In genomic region chr3:149224736-149225594, GRCh38 we compare ENCODE assay signal across 8 cellular contexts. TPM values are rescaled to one million over a fixed set of nuclear protein-coding genes. Genes with fewer than 3 reads are reported as not detected.
A peak's percentile ranks its signal among the peaks of the same experiment; 100 is the strongest.
DNase-seq lines count a peak whose midpoint lies in the region; TF ChIP-seq lines count a peak whose summit lies in the region.

No MANE protein-coding gene starts in this region.

- WGBS in sigmoid colon, 2 donors, result 7 to 11% methylated on average over 9 of the region's 9 CpGs

- intact Hi-C loops in activated T-helper 1 cell treated with anti-CD3 and anti-CD28 coated beads, Interleukin-12 subunit alpha, Interleukin-12 subunit beta, Interleukin-2, Interleukin-4 antibody, amounts not matched to agents 30 ng/mL and 10 ng/mL and 1 ng/mL, durations not matched to agents 14 hours and 24 hours and 36 hours (cut with micrococcal nuclease), result loop anchor here (1.0 to 5.0 kb wide), 7 partner anchors 22 to 233 kb away; partner anchors contain the start of genes GYG1, HLTF and HPS3
- intact Hi-C loops in sigmoid colon (cut with DNase I), result no loop called here

- no peak for TF ChIP-seq POLR2A in sigmoid colon (IDR thresholded peaks at IDR 0.05)

- H3K27ac Mint-ChIP-seq in activated T-helper 1 cell treated with anti-CD3 and anti-CD28 coated beads, Interleukin-12 subunit alpha, Interleukin-12 subunit beta, Interleukin-2, Interleukin-4 antibody, amounts not matched to agents 30 ng/mL and 10 ng/mL and 1 ng/mL, durations not matched to agents 14 hours and 24 hours and 36 hours, result peak overlapping the region; percentile 89

- H3K36me3 ChIP-seq in cardiac muscle cell (no peaks in the 10 kb centered on the region), sigmoid colon (no peaks in the 10 kb centered on the region)

- H3K27me3 ChIP-seq in cardiac muscle cell (no peaks in the 10 kb centered on the region), sigmoid colon (no peaks in the 10 kb centered on the region)

- H3K9me3 Mint-ChIP-seq in activated T-helper 1 cell treated with anti-CD3 and anti-CD28 coated beads, Interleukin-12 subunit alpha, Interleukin-12 subunit beta, Interleukin-2, Interleukin-4 antibody, amounts not matched to agents 30 ng/mL and 10 ng/mL and 1 ng/mL, durations not matched to agents 14 hours and 24 hours and 36 hours, result no peaks in the 10 kb centered on the region

- peaks cover 1% of the 10 kb centered on the region for H3K36me3 Mint-ChIP-seq in activated T-helper 1 cell treated with anti-CD3 and anti-CD28 coated beads, Interleukin-12 subunit alpha, Interleukin-12 subunit beta, Interleukin-2, Interleukin-4 antibody, amounts not matched to agents 30 ng/mL and 10 ng/mL and 1 ng/mL, durations not matched to agents 14 hours and 24 hours and 36 hours (ENCODE audit: low read depth)

- TF ChIP-seq CTCF in cardiac muscle cell (IDR thresholded peaks at IDR 0.05; ENCODE audit: low read depth, low read length) (no peak), sigmoid colon (IDR thresholded peaks at IDR 0.05) (no peak)

- H3K4me3 Mint-ChIP-seq in activated T-helper 1 cell treated with anti-CD3 and anti-CD28 coated beads, Interleukin-12 subunit alpha, Interleukin-12 subunit beta, Interleukin-2, Interleukin-4 antibody, amounts not matched to agents 30 ng/mL and 10 ng/mL and 1 ng/mL, durations not matched to agents 14 hours and 24 hours and 36 hours, result peak overlapping the region; percentile 78

- H3K9me3 ChIP-seq in cardiac muscle cell (ENCODE audit: low read depth) (no peaks in the 10 kb centered on the region), sigmoid colon (no peaks in the 10 kb centered on the region)

- peak overlapping the region; percentile 74 for H3K27ac ChIP-seq in cardiac muscle cell
- peak overlapping the region; percentile 19 to 63 (median 46) for H3K27ac ChIP-seq in sigmoid colon

- no peak for TF ChIP-seq EP300 in sigmoid colon (IDR thresholded peaks at IDR 0.05)

- peak; percentile 8 for DNase-seq in DMS 273 (lab: John Stamatoyannopoulos, UW; ENCODE audit: unreplicated experiment)
- no peak for DNase-seq in DMS 273 treated with DMSO at 0.1 percent for 48 hours (lab: John Stamatoyannopoulos, UW)
- DNase-seq in H4 (ENCODE audit: low spot score), result peak; percentile 87
- peak; percentile 25 for DNase-seq in LoVo (ENCODE audit: low spot score)
- peak; percentile 46 for DNase-seq in activated T-helper 1 cell treated with anti-CD3 and anti-CD28 coated beads, Interleukin-12 subunit alpha, Interleukin-12 subunit beta, Interleukin-2, Interleukin-4 antibody, amounts not matched to agents 30 ng/mL and 10 ng/mL and 1 ng/mL, durations not matched to agents 14 hours and 24 hours and 36 hours (ENCODE audit: low spot score)
- peak; percentile 12 to 84 for DNase-seq in cardiac muscle cell (ENCODE audit: low read depth in 1 of 2, low spot score in 1 of 2)
- no peak for DNase-seq in sigmoid colon
- no peak for DNase-seq in T1000 (lab: John Stamatoyannopoulos, UW)

- H3K4me3 ChIP-seq in cardiac muscle cell (no peak overlapping the region), sigmoid colon (peak overlapping the region in 3 of 4 donors; percentile 34 to 43 (median 41))

- peaks cover 30% of the 10 kb centered on the region for H3K4me1 Mint-ChIP-seq in activated T-helper 1 cell treated with anti-CD3 and anti-CD28 coated beads, Interleukin-12 subunit alpha, Interleukin-12 subunit beta, Interleukin-2, Interleukin-4 antibody, amounts not matched to agents 30 ng/mL and 10 ng/mL and 1 ng/mL, durations not matched to agents 14 hours and 24 hours and 36 hours (ENCODE audit: low read depth)

- H3K4me1 ChIP-seq in cardiac muscle cell (ENCODE audit: low read depth), result peaks cover 9% of the 10 kb centered on the region
- H3K4me1 ChIP-seq in sigmoid colon, result peaks cover 0 to 10% (median 5%) of the 10 kb centered on the region in 4 donors

- peaks cover 2% of the 10 kb centered on the region for H3K27me3 Mint-ChIP-seq in activated T-helper 1 cell treated with anti-CD3 and anti-CD28 coated beads, Interleukin-12 subunit alpha, Interleukin-12 subunit beta, Interleukin-2, Interleukin-4 antibody, amounts not matched to agents 30 ng/mL and 10 ng/mL and 1 ng/mL, durations not matched to agents 14 hours and 24 hours and 36 hours (ENCODE audit: insufficient read depth)

RNA-seq across cellular contexts. Expression of gene CP, which starts 3.3 kb away (rescaled TPM):
- total RNA-seq in H4 (2014; rRNA removed; shearing (Covaris generic)), result 2.6 and 3.4 TPM in 2 replicates
- not detected in 2 replicates for total RNA-seq in activated T-helper 1 cell treated with anti-CD3 and anti-CD28 coated beads, Interleukin-12 subunit alpha, Interleukin-12 subunit beta, Interleukin-2, Interleukin-4 antibody, amounts not matched to agents 30 ng/mL and 10 ng/mL and 1 ng/mL, durations not matched to agents 14 hours and 24 hours and 36 hours
- total RNA-seq in cardiac muscle cell (0.12 TPM in 1 of 2 replicates, not detected in the other), sigmoid colon (1 to 10 TPM; 3.7 to 7.1 (median 6.1) TPM)
- polyA plus RNA-seq in cardiac muscle cell (not detected in 2 replicates), sigmoid colon (10 to 100 TPM in 2 of 3 donors, under 1 TPM in 1; 0.69 to 13.2 (median 10.6) TPM)

Comparison
In these comparisons a context has a peak if more than half of its experiments do, and no peak if none do; other contexts are left out.
1. DNase-seq: peak in DMS 273 (single experiment), H4 (single experiment), LoVo (single experiment), activated T-helper 1 cell treated with anti-CD3 and anti-CD28 coated beads, Interleukin-12 subunit alpha, Interleukin-12 subunit beta, Interleukin-2, Interleukin-4 antibody, amounts not matched to agents 30 ng/mL and 10 ng/mL and 1 ng/mL, durations not matched to agents 14 hours and 24 hours and 36 hours (single experiment) and cardiac muscle cell (2 of 2); none in DMS 273 treated with DMSO at 0.1 percent for 48 hours (single experiment), sigmoid colon (single experiment) and T1000 (single experiment).